ENCODE assay signal across 24 cellular contexts in genomic region chr6:111239455-111239854, GRCh38.
DNase-seq lines count a peak whose midpoint lies in the region; ATAC-seq, FAIRE-seq and TF ChIP-seq lines count a peak whose summit lies in the region.
"Had no signal": no experiment of that assay in that cellular context is flagged by ENCODE, and none has a peak within 500 bp of the region (broad histone marks: within the 10 kb centered on the region; RNA-seq: fewer than 3 reads in every experiment).

No MANE protein-coding gene starts in this region.

- H3K27ac ChIP-seq in SK-N-SH (ENCODE audit: low read depth in 2 of 2, low read length in 1 of 2) (no peak overlapping the region), IMR-90 (ENCODE audit: insufficient read depth, low read length) (no peak overlapping the region), GM12878 (ENCODE audit: control insufficient read depth, insufficient read depth) (no peak overlapping the region)
- H3K27ac ChIP-seq: PC-9 had no signal

- no peak overlapping the region for H4K5ac ChIP-seq in IMR-90 (ENCODE audit: low read depth, low read length)

- H3K36me3 ChIP-seq in SK-N-SH (replicated peaks in 1 of 2; ENCODE audit: control insufficient read depth in 1 of 2, insufficient read depth in 2 of 2, low read length in 1 of 2) (no peaks in the 10 kb centered on the region), IMR-90 (ENCODE audit: control insufficient read depth, insufficient read depth, low read length) (no peaks in the 10 kb centered on the region), GM12878 (ENCODE audit: control insufficient read depth in 2 of 2, insufficient read depth in 2 of 2, low read length in 1 of 2) (no peaks in the 10 kb centered on the region)
- H3K36me3 ChIP-seq: BE2C, MG63 had no signal

- no peak overlapping the region for H4K8ac ChIP-seq in IMR-90 (ENCODE audit: low read depth in 2 of 2, low read length in 2 of 2)

- H3K27ac Mint-ChIP-seq in activated naive CD4-positive, alpha-beta T cell treated with anti-CD3 and anti-CD28 coated beads, Interleukin-2, amount 50 U/mL, for 72 hours: no peak overlapping the region
- H3K27ac Mint-ChIP-seq: CD4-positive, alpha-beta T cell had no signal

- no peak overlapping the region for H3K23ac ChIP-seq in IMR-90 (ENCODE audit: low read depth, low read length)

- peak overlapping the region; percentile 64; the same call in 1 of the 2 replicates for H2AFZ ChIP-seq in SK-N-SH (ENCODE audit: low read depth)
- H2AFZ ChIP-seq in IMR-90 (replicated peaks; ENCODE audit: low read length, poor library complexity): no peak overlapping the region
- H2AFZ ChIP-seq in GM12878 (ENCODE audit: control insufficient read depth, low read depth, low read length): no peak overlapping the region

- no peak overlapping the region; the same call in 2 of the 3 replicates for H2BK15ac ChIP-seq in IMR-90 (ENCODE audit: low read depth, low read length)

- WGBS in SK-N-SH (ENCODE audit: low lambda C conversion rate): 78% methylated on average over 4 of the region's 4 CpGs
- no CpG with 5 or more reads among the region's 4 CpGs for WGBS in IMR-90 (ENCODE audit: extremely low coverage in 2 of 2, insufficient read length in 1 of 2), 2 experiments
- 8% methylated on average over 4 of the region's 4 CpGs for WGBS in GM12878 (ENCODE audit: insufficient coverage, insufficient replicate concordance, low lambda C conversion rate, missing lambda C conversion rate)

- no peaks in the 10 kb centered on the region for H3K27me3 ChIP-seq in SK-N-SH (ENCODE audit: insufficient read depth)
- H3K27me3 ChIP-seq in IMR-90 (ENCODE audit: control insufficient read depth, insufficient read depth, low read length): no peaks in the 10 kb centered on the region
- H3K27me3 ChIP-seq in GM12878 (replicated peaks in 1 of 2; ENCODE audit: control insufficient read depth in 2 of 2, insufficient read depth in 2 of 2, low read length in 1 of 2): no peaks in the 10 kb centered on the region
- H3K27me3 ChIP-seq: BE2C, MG63 had no signal

- H3K4me1 ChIP-seq in SK-N-SH (ENCODE audit: control insufficient read depth in 1 of 2, insufficient read depth in 2 of 2, low read depth in 1 of 2, low read length in 1 of 2) (0 out of 4 replicates have a peak, but pooled peaks cover 0 to 7% of the 10 kb centered on the region in 2 experiments), IMR-90 (ENCODE audit: control insufficient read depth, insufficient read depth, low read length) (peaks cover 5% of the 10 kb centered on the region; the same call in 1 of the 2 replicates), GM12878 (ENCODE audit: control insufficient read depth, insufficient read depth, low read length) (no peaks in the 10 kb centered on the region; the same call in 1 of the 2 replicates)
- H3K4me1 ChIP-seq: BE2C had no signal

- intact Hi-C loops in IMR-90 (cut with micrococcal nuclease) (no loop called here), GM12878 (cut with micrococcal nuclease; ENCODE audit: unreplicated experiment) (no loop called here)

- H2BK20ac ChIP-seq in IMR-90 (ENCODE audit: low read depth, low read length): peak overlapping the region; percentile 73; the same call in 1 of the 2 replicates

- no peak for TF ChIP-seq CTCF in SK-N-SH (IDR thresholded peaks at IDR 0.05)
- TF ChIP-seq CTCF in IMR-90 (conservative IDR thresholded peaks at IDR 0.05; ENCODE audit: low read depth, low read length): no peak
- TF ChIP-seq CTCF in GM12878 (IDR thresholded peaks at IDR 0.05 in 2 of 3, conservative IDR thresholded peaks at IDR 0.05 in 1 of 3; ENCODE audit: control insufficient read depth in 2 of 3, extremely low read depth in 1 of 3, insufficient read depth in 1 of 3, low read depth in 3 of 3, low read length in 3 of 3): no peak
- no peak for TF ChIP-seq CTCF in GM20000 (IDR thresholded peaks at IDR 0.05; ENCODE audit: extremely low read depth, missing control alignments)

- H3K18ac ChIP-seq in IMR-90 (ENCODE audit: low read depth, low read length): no peak overlapping the region

- H3K56ac ChIP-seq in IMR-90 (ENCODE audit: extremely low read depth, insufficient read depth, low read length): no peak overlapping the region

- peaks cover 4 to 5% of the 10 kb centered on the region in 2 donors for H3K9me3 Mint-ChIP-seq in activated naive CD4-positive, alpha-beta T cell treated with anti-CD3 and anti-CD28 coated beads, Interleukin-2, amount 50 U/mL, for 72 hours

- TF ChIP-seq EP300 in SK-N-SH (IDR thresholded peaks at IDR 0.05; ENCODE audit: borderline replicate concordance in 1 of 2, low read depth in 1 of 2, low read length in 1 of 2) (no peak), GM12878 (IDR thresholded peaks at IDR 0.05; ENCODE audit: borderline replicate concordance in 1 of 2, control insufficient read depth in 1 of 2, low read depth in 2 of 2, low read length in 2 of 2) (no peak)

- H3K4me2 ChIP-seq in SK-N-SH (no peak overlapping the region), IMR-90 (ENCODE audit: low read depth, low read length) (no peak overlapping the region), GM12878 (ENCODE audit: control insufficient read depth, insufficient read depth) (no peak overlapping the region)
- H3K4me2 ChIP-seq: PC-9 had no signal

- RAD21 ChIA-PET in GM12878 (lab: Charles Lee; ENCODE audit: unreplicated experiment): no interaction called here

- SMC1A ChIA-PET in GM12878 (lab: Charles Lee; ENCODE audit: uncharacterized antibody, unreplicated experiment): interaction anchor here (0.7 to 0.9 kb wide), 2 partner anchors 11 to 31 kb away, joined by 3 to 4 read pairs; no protein-coding TSS in a partner anchor

- no peak overlapping the region for H3K4me3 ChIP-seq in SK-N-SH (ENCODE audit: low read depth in 2 of 2, low read length in 1 of 2)
- no peak overlapping the region for H3K4me3 ChIP-seq in IMR-90 (ENCODE audit: insufficient read depth, low read depth, low read length)
- H3K4me3 ChIP-seq in GM12878: no peak overlapping the region
- H3K4me3 ChIP-seq: MG63, PC-9 had no signal

- no peaks in the 10 kb centered on the region for H3K79me2 ChIP-seq in SK-N-SH (ENCODE audit: insufficient read depth)
- H3K79me2 ChIP-seq in GM12878 (ENCODE audit: control insufficient read depth, insufficient read depth, low read length): no peaks in the 10 kb centered on the region

- dilution Hi-C loops in IMR-90 (cut with HindIII; ENCODE audit: low sequenced_read_pairs, unreplicated experiment): no loop called here

- CTCF ChIA-PET in SK-N-SH (lab: Yijun Ruan, JAX) (interaction anchor here (2.4 kb wide), 1 partner anchor 12 kb away, joined by 6 read pairs; no protein-coding TSS in a partner anchor), IMR-90 (lab: Yijun Ruan, JAX) (interaction anchor here (1.4 kb wide), 1 partner anchor 19 kb away, joined by 5 read pairs; no protein-coding TSS in a partner anchor), GM12878 (lab: Yijun Ruan, JAX) (no interaction called here)

- no peak overlapping the region for H2AK9ac ChIP-seq in IMR-90 (replicated peaks; ENCODE audit: low read depth, low read length, poor library complexity)

- no peaks in the 10 kb centered on the region for H3K79me1 ChIP-seq in IMR-90 (ENCODE audit: low read depth in 1 of 2, low read length in 2 of 2)

- peaks cover 9% of the 10 kb centered on the region for H3K9me1 ChIP-seq in IMR-90 (ENCODE audit: insufficient read depth, low read length)

- TF ChIP-seq RAD21 in SK-N-SH (IDR thresholded peaks at IDR 0.05; ENCODE audit: low read length): no peak
- no peak for TF ChIP-seq RAD21 in IMR-90 (IDR thresholded peaks at IDR 0.05; ENCODE audit: low read length)
- no peak for TF ChIP-seq RAD21 in GM12878 (IDR thresholded peaks at IDR 0.05; ENCODE audit: insufficient read depth, low read depth, low read length)

- no peaks in the 10 kb centered on the region for H3K36me3 Mint-ChIP-seq in activated naive CD4-positive, alpha-beta T cell treated with anti-CD3 and anti-CD28 coated beads, Interleukin-2, amount 50 U/mL, for 72 hours

- FAIRE-seq in GM12878 (lab: Jason Lieb, UNC): no peak
- FAIRE-seq: GM18507 had no signal

- ATAC-seq in SK-N-SH treated with all-trans-retinoic acid at 6 μM for 48 hours (no peak), IMR-90 (ENCODE audit: low read depth) (no peak), GM12878 (0 out of 3 replicates have a peak, but pooled peaks have one; percentile 21)
- ATAC-seq in activated naive CD4-positive, alpha-beta T cell treated with anti-CD3 and anti-CD28 coated beads, Interleukin-2, amount 50 U/mL, for 72 hours: no peak

- no peak overlapping the region for H4K91ac ChIP-seq in IMR-90 (ENCODE audit: insufficient read depth, low read depth, low read length)

- H3K9ac ChIP-seq in SK-N-SH (no peak overlapping the region), IMR-90 (ENCODE audit: low read depth, low read length) (no peak overlapping the region), GM12878 (ENCODE audit: control insufficient read depth, insufficient read depth, low read length) (no peak overlapping the region)

- no TSS peak for BruUV-seq in IMR-90 (replicated peaks; lab: Mats Ljungman, UMichigan)
- no TSS peak for BruUV-seq in GM12878 (replicated peaks; lab: Mats Ljungman, UMichigan)

- H2AK5ac ChIP-seq in IMR-90 (ENCODE audit: low read depth, low read length): no peak overlapping the region

- H3K9me3 ChIP-seq in SK-N-SH (no peaks in the 10 kb centered on the region), IMR-90 (ENCODE audit: control insufficient read depth, insufficient read depth, low read length) (no peaks in the 10 kb centered on the region), GM12878 (replicated peaks; ENCODE audit: control insufficient read depth, insufficient read depth, low read length) (no peaks in the 10 kb centered on the region)
- H3K9me3 ChIP-seq: BE2C, MG63 had no signal

- DNase-seq in SK-N-SH (no peak), IMR-90 (no peak), GM12878 (ENCODE audit: low read depth, low spot score) (no peak), NCI-H128 (lab: John Stamatoyannopoulos, UW; ENCODE audit: unreplicated experiment) (no peak), GM20000 (ENCODE audit: low spot score) (no peak)
- no peak for DNase-seq in activated naive CD4-positive, alpha-beta T cell treated with anti-CD3 and anti-CD28 coated beads, Interleukin-2, amount 50 U/mL, for 72 hours (ENCODE audit: low spot score in 2 of 2)
- DNase-seq: BE2C; CD4-positive, alpha-beta T cell; COR-L47; DND-41; MG63; NCI-H1105; NCI-H1694; NCI-H2081; NCI-H2171; NCI-H345; NCI-H524; NCI-H774; NK-92 treated with Interleukin-12 subunit alpha and Interleukin-12 subunit beta, amount 100 ng/mL, for 24 hours; PC-9; RPMI8226; SHP77 had no signal

- H2BK120ac ChIP-seq in IMR-90 (ENCODE audit: low read depth, low read length): peak overlapping the region; percentile 33; the same call in 1 of the 2 replicates

- H2BK5ac ChIP-seq in IMR-90 (ENCODE audit: low read depth, low read length, poor library complexity, severe bottlenecking): no peak overlapping the region

- H3K14ac ChIP-seq in IMR-90 (replicated peaks; ENCODE audit: low read depth, low read length): no peak overlapping the region

- H3K4ac ChIP-seq in IMR-90 (ENCODE audit: low read depth, low read length): no peak overlapping the region

- no peaks in the 10 kb centered on the region for H3K9me2 ChIP-seq in SK-N-SH

- H4K20me1 ChIP-seq in SK-N-SH (ENCODE audit: insufficient read depth) (no peaks in the 10 kb centered on the region), IMR-90 (ENCODE audit: insufficient read depth, low read length) (no peaks in the 10 kb centered on the region), GM12878 (ENCODE audit: control insufficient read depth, insufficient read depth) (no peaks in the 10 kb centered on the region)

- in situ Hi-C loops in IMR-90 (cut with MboI; ENCODE audit: low sequenced_read_pairs) (no loop called here), GM12878 (cut with MboI) (no loop called here)

- no peak for TF ChIP-seq POLR2A in IMR-90 (IDR thresholded peaks at IDR 0.05; ENCODE audit: low read depth, low read length)
- TF ChIP-seq POLR2A in GM12878 (IDR thresholded peaks at IDR 0.05; ENCODE audit: low read depth, low read length): no peak

- H3F3A ChIP-seq in SK-N-SH (replicated peaks; ENCODE audit: insufficient read depth): peaks cover 26% of the 10 kb centered on the region

- POLR2A ChIA-PET in SK-N-SH (lab: Yijun Ruan, JAX) (no interaction called here), IMR-90 (lab: Charles Lee; ENCODE audit: unreplicated experiment) (no interaction called here), GM12878 (lab: Charles Lee) (no interaction called here)
